Comparison of ENCODE assay signal across 28 cellular contexts in the genomic region with DNA sequence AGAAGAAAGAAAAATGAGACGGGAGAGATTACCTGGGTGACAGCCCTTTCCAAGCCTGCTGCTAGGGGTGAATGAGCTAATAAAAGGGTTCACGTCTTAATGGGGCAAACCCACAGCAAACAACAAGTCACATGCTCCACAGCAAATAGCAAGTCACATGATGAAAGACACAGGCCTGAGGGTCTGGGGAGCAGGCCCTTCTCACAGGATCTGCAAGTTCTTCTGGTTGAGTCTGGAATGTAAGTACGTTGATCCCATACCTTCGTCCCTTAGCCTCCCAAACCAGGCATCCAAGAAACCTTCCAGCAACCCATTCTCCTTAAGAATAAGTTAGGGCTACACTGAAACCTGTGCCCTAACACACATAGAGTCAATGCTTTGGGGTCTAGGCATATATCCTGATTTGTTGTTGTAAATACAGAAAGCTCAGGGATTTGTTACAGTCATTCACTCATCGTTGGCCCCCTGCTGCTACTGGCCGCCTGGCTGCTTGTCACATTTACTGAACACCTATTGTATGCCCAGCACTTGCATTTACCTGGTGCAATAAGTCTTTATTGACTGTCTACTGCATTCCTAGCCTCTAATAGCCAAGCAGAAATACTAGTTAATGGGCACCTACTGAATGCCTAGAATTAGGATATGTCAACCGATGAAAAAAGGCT. TPM values are rescaled to one million over a fixed set of nuclear protein-coding genes. Genes with fewer than 3 reads are reported as not detected.
"Had no signal": no experiment of that assay in that cellular context is flagged by ENCODE, and none has a peak within 500 bp of the region (broad histone marks: within the 10 kb centered on the region; RNA-seq: fewer than 3 reads in every experiment).

No MANE protein-coding gene starts in this region.

- ATAC-seq: natural killer cell; psoas muscle; right cardiac atrium; right lobe of liver; stimulated activated effector memory CD8-positive, alpha-beta T cell treated with anti-CD3 and anti-CD28 coated beads, Interleukin-12 subunit alpha, Interleukin-12 subunit beta, amount 100 ng/mL, for 72 hours; stimulated activated naive B cell treated with anti-CD40 and anti-IgM and Interleukin-4, amounts not matched to agents 10 μg/mL and 1 μg/mL and 100 μg/mL, for 72 hours had no signal

- H3K4me2 ChIP-seq: neural progenitor cell had no signal

- H3K9ac ChIP-seq: neural progenitor cell, parathyroid adenoma had no signal

- H3K36me3 ChIP-seq: neural progenitor cell, ovary, right lobe of liver, sigmoid colon, stomach, suprapubic skin, tibial artery, transverse colon, upper lobe of left lung, vagina had no signal

- H2AFZ ChIP-seq: neural progenitor cell, parathyroid adenoma had no signal

- H3K4me1 ChIP-seq: neural progenitor cell, psoas muscle, right lobe of liver, sigmoid colon, stomach, suprapubic skin, testis, tibial artery, transverse colon, upper lobe of left lung, vagina had no signal

- H3K4me3 ChIP-seq: neural progenitor cell, ovary, psoas muscle, right lobe of liver, sigmoid colon, stomach, suprapubic skin, testis, tibial artery, transverse colon, upper lobe of left lung, vagina had no signal

- H3K9me3 ChIP-seq: ovary, psoas muscle, right lobe of liver, sigmoid colon, suprapubic skin, testis, tibial artery, transverse colon, vagina had no signal

- H3K79me2 ChIP-seq: parathyroid adenoma had no signal

- FAIRE-seq: small intestine, urothelium cell line had no signal

- H3K27me3 ChIP-seq: neural progenitor cell, ovary, right lobe of liver, testis, upper lobe of left lung, vagina had no signal

- DNase-seq: natural killer cell; occipital lobe; ovary; posterior cingulate gyrus; psoas muscle; right cardiac atrium; right lobe of liver; sigmoid colon; small intestine; stimulated activated CD4-positive, alpha-beta T cell treated with anti-CD3 and anti-CD28 coated beads, Interleukin-15, amount 100 ng/mL, for 24 hours; stimulated activated CD4-positive, alpha-beta T cell treated with anti-CD3 and anti-CD28 coated beads, Interleukin-2, amount 100 ng/mL, for 24 hours; stimulated activated CD4-positive, alpha-beta T cell treated with anti-CD3 and anti-CD28 coated beads, Interleukin-2, amount 100 ng/mL, for 48 hours; stimulated activated CD4-positive, alpha-beta T cell treated with anti-CD3 and anti-CD28 coated beads, Interleukin-4, amount 100 ng/mL, for 24 hours; stimulated activated naive B cell treated with anti-CD40 and anti-IgM and Interleukin-4, amounts not matched to agents 10 μg/mL and 1 μg/mL and 100 μg/mL, for 72 hours; stimulated activated naive CD4-positive, alpha-beta T cell treated with Interleukin-2 at 50 U/mL for 16 hours; stomach; testis; tibial artery; transverse colon; upper lobe of left lung had no signal

- H3K27ac ChIP-seq: neural progenitor cell, ovary, parathyroid adenoma, psoas muscle, right lobe of liver, sigmoid colon, stomach, suprapubic skin, testis, tibial artery, transverse colon, upper lobe of left lung, vagina had no signal

RNA-seq across cellular contexts. Expression of gene MSX2, which starts 43.3 kb away (rescaled TPM):
- total RNA-seq: occipital lobe, right lobe of liver, skeletal muscle tissue had no signal
- polyA plus RNA-seq: neural cell had no signal
